ENCODE assay signal across 15 cellular contexts in genomic region chr15:39139431-39140059, GRCh38.
DNase-seq lines count a peak whose midpoint lies in the region; ATAC-seq, FAIRE-seq and TF ChIP-seq lines count a peak whose summit lies in the region.
"Had no signal": no experiment of that assay in that cellular context is flagged by ENCODE, and none has a peak within 500 bp of the region (broad histone marks: within the 10 kb centered on the region; RNA-seq: fewer than 3 reads in every experiment).

No MANE protein-coding gene starts in this region.

- no peak overlapping the region for H3K23ac ChIP-seq in trophoblast cell (ENCODE audit: low read length)

- H3K4me3 ChIP-seq in astrocyte (ENCODE audit: insufficient read depth, low read depth, low read length) (no peak overlapping the region), trophoblast cell (ENCODE audit: low read depth, low read length) (no peak overlapping the region)
- H3K4me3 ChIP-seq: dorsolateral prefrontal cortex, SK-N-MC had no signal

- peak overlapping the region; percentile 84 for H2BK5ac ChIP-seq in trophoblast cell (ENCODE audit: low read depth, low read length, poor library complexity)

- no peaks in the 10 kb centered on the region for H3K36me3 ChIP-seq in astrocyte (ENCODE audit: insufficient read depth, low read length)
- H3K36me3 ChIP-seq in trophoblast cell (ENCODE audit: control insufficient read depth in 1 of 2, insufficient read depth in 2 of 2, low read length in 2 of 2), result no peaks in the 10 kb centered on the region

- FAIRE-seq in astrocyte (lab: Jason Lieb, UNC), result no peak

- no CpG with 5 or more reads among the region's 2 CpGs for WGBS in trophoblast cell (ENCODE audit: extremely low coverage, insufficient coverage, insufficient read length)

- no peak overlapping the region for H4K8ac ChIP-seq in trophoblast cell (ENCODE audit: low read depth, low read length)

- ATAC-seq in HG02885 (IDR thresholded peaks at IDR 0.05; ENCODE audit: poor library complexity, unreplicated experiment) (peak; percentile 13), GM19324 (IDR thresholded peaks at IDR 0.05; ENCODE audit: low FRiP score, unreplicated experiment) (no peak)
- no peak for ATAC-seq in activated T-cell treated with anti-CD3 and anti-CD28 coated beads, Interleukin-2, amount 50 U/mL, for 4 hours
- ATAC-seq: naive thymus-derived CD8-positive, alpha-beta T cell had no signal

- peak overlapping the region; percentile 54 for H2BK120ac ChIP-seq in trophoblast cell (ENCODE audit: insufficient read depth, low read length, poor library complexity)

- H4K20me1 ChIP-seq in astrocyte (ENCODE audit: insufficient read depth, low read length), result no peaks in the 10 kb centered on the region

- H2AFZ ChIP-seq in astrocyte (ENCODE audit: low read depth, low read length) (no peak overlapping the region), trophoblast cell (ENCODE audit: insufficient read depth, low read length, poor library complexity) (no peak overlapping the region)

- H4K12ac ChIP-seq in trophoblast cell (ENCODE audit: low read depth, low read length), result no peak overlapping the region

- peaks cover 10% of the 10 kb centered on the region for H3K36me3 Mint-ChIP-seq in T-helper 1 cell treated with Interleukin-12 subunit alpha and Interleukin-12 subunit beta and Interleukin-4 antibody, amounts not matched to agents 30 μg/mL and 1 μg/mL, for 36 hours (ENCODE audit: low read depth)
- H3K36me3 Mint-ChIP-seq in astrocyte (ENCODE audit: low read depth, unreplicated experiment), result no peaks in the 10 kb centered on the region
- H3K36me3 Mint-ChIP-seq in activated T-cell treated with anti-CD3 and anti-CD28 coated beads, Interleukin-2, amount 50 U/mL, for 4 hours (ENCODE audit: insufficient read depth), result no peaks in the 10 kb centered on the region
- H3K36me3 Mint-ChIP-seq: CD4-positive, CD25-positive, alpha-beta regulatory T cell; naive thymus-derived CD8-positive, alpha-beta T cell had no signal

- H3K4ac ChIP-seq in trophoblast cell (ENCODE audit: low read depth, low read length), result no peak overlapping the region

- H3K27ac Mint-ChIP-seq in T-helper 1 cell treated with Interleukin-12 subunit alpha and Interleukin-12 subunit beta and Interleukin-4 antibody, amounts not matched to agents 30 μg/mL and 1 μg/mL, for 36 hours, result peak overlapping the region; percentile 67
- peak overlapping the region; percentile 94 for H3K27ac Mint-ChIP-seq in astrocyte (ENCODE audit: unreplicated experiment)
- H3K27ac Mint-ChIP-seq: CD4-positive, CD25-positive, alpha-beta regulatory T cell; naive thymus-derived CD8-positive, alpha-beta T cell had no signal

- no peak for DNase-seq in T-helper 1 cell
- no peak for DNase-seq in astrocyte (ENCODE audit: low read depth)
- peak; percentile 51 to 80 for DNase-seq in trophoblast cell
- DNase-seq in activated T-cell treated with anti-CD3 and anti-CD28 coated beads, Interleukin-2, amount 50 U/mL, for 4 hours, result no peak
- DNase-seq in NCI-H1694 (lab: John Stamatoyannopoulos, UW), result no peak
- DNase-seq: 8988T; CD4-positive, CD25-positive, alpha-beta regulatory T cell; DND-41; dorsolateral prefrontal cortex; naive thymus-derived CD8-positive, alpha-beta T cell; NK-92 treated with Interleukin-12 subunit alpha and Interleukin-12 subunit beta, amount 100 ng/mL, for 24 hours had no signal

- H3K9me3 ChIP-seq in astrocyte (ENCODE audit: insufficient read depth, low read depth, low read length) (no peaks in the 10 kb centered on the region), trophoblast cell (ENCODE audit: insufficient read depth, low read depth, low read length) (no peaks in the 10 kb centered on the region)

- no peak overlapping the region for H3K4me3 Mint-ChIP-seq in T-helper 1 cell treated with Interleukin-12 subunit alpha and Interleukin-12 subunit beta and Interleukin-4 antibody, amounts not matched to agents 30 μg/mL and 1 μg/mL, for 36 hours
- peak overlapping the region; percentile 36 for H3K4me3 Mint-ChIP-seq in astrocyte (ENCODE audit: unreplicated experiment)
- no peak overlapping the region for H3K4me3 Mint-ChIP-seq in activated T-cell treated with anti-CD3 and anti-CD28 coated beads, Interleukin-2, amount 50 U/mL, for 4 hours
- H3K4me3 Mint-ChIP-seq: CD4-positive, CD25-positive, alpha-beta regulatory T cell; naive thymus-derived CD8-positive, alpha-beta T cell had no signal

- H2BK12ac ChIP-seq in trophoblast cell (ENCODE audit: low read length), result peak overlapping the region; percentile 61

- no peak overlapping the region for H2AK5ac ChIP-seq in trophoblast cell (ENCODE audit: low read length)

- no peak overlapping the region for H3K14ac ChIP-seq in trophoblast cell (ENCODE audit: low read length)

- H3K27me3 Mint-ChIP-seq in T-helper 1 cell treated with Interleukin-12 subunit alpha and Interleukin-12 subunit beta and Interleukin-4 antibody, amounts not matched to agents 30 μg/mL and 1 μg/mL, for 36 hours (ENCODE audit: low read depth), result no peaks in the 10 kb centered on the region
- no peaks in the 10 kb centered on the region for H3K27me3 Mint-ChIP-seq in astrocyte (ENCODE audit: low read depth, unreplicated experiment)
- H3K27me3 Mint-ChIP-seq in activated T-cell treated with anti-CD3 and anti-CD28 coated beads, Interleukin-2, amount 50 U/mL, for 4 hours (ENCODE audit: low read depth), result peaks cover 9% of the 10 kb centered on the region

- H3K79me2 ChIP-seq in astrocyte (ENCODE audit: insufficient read depth, low read length) (no peaks in the 10 kb centered on the region), trophoblast cell (ENCODE audit: control insufficient read depth, insufficient read depth, low read length, poor library complexity) (peaks cover 2% of the 10 kb centered on the region)

- peak overlapping the region; percentile 70 for H3K9ac ChIP-seq in astrocyte (ENCODE audit: low read length)
- H3K9ac ChIP-seq in trophoblast cell (ENCODE audit: low read length), result no peak overlapping the region

- H3K79me1 ChIP-seq in trophoblast cell (ENCODE audit: low read length), result peaks cover 23% of the 10 kb centered on the region

- H3K4me1 Mint-ChIP-seq in T-helper 1 cell treated with Interleukin-12 subunit alpha and Interleukin-12 subunit beta and Interleukin-4 antibody, amounts not matched to agents 30 μg/mL and 1 μg/mL, for 36 hours (ENCODE audit: low read depth), result peaks cover 21% of the 10 kb centered on the region
- H3K4me1 Mint-ChIP-seq in astrocyte (ENCODE audit: low read depth, unreplicated experiment), result peaks cover 53% of the 10 kb centered on the region
- peaks cover 2% of the 10 kb centered on the region for H3K4me1 Mint-ChIP-seq in activated T-cell treated with anti-CD3 and anti-CD28 coated beads, Interleukin-2, amount 50 U/mL, for 4 hours (ENCODE audit: low read depth)
- H3K4me1 Mint-ChIP-seq: CD4-positive, CD25-positive, alpha-beta regulatory T cell; naive thymus-derived CD8-positive, alpha-beta T cell had no signal

- no peak overlapping the region for H3K18ac ChIP-seq in trophoblast cell (ENCODE audit: low read length)

- H3K27ac ChIP-seq in astrocyte (ENCODE audit: low read depth, low read length), result peak overlapping the region; percentile 92
- H3K27ac ChIP-seq in trophoblast cell (ENCODE audit: low read depth, low read length), result peak overlapping the region; percentile 86
- H3K27ac ChIP-seq: dorsolateral prefrontal cortex, SK-N-MC had no signal

- H3K4me2 ChIP-seq in astrocyte (ENCODE audit: low read length), result peak overlapping the region; percentile 71
- H3K4me2 ChIP-seq in trophoblast cell (ENCODE audit: low read length), result peak overlapping the region; percentile 12

- H4K91ac ChIP-seq in trophoblast cell (ENCODE audit: low read depth, low read length), result peak overlapping the region; percentile 33

- peaks cover 6% of the 10 kb centered on the region for H3K9me3 Mint-ChIP-seq in T-helper 1 cell treated with Interleukin-12 subunit alpha and Interleukin-12 subunit beta and Interleukin-4 antibody, amounts not matched to agents 30 μg/mL and 1 μg/mL, for 36 hours
- H3K9me3 Mint-ChIP-seq in astrocyte (ENCODE audit: unreplicated experiment), result no peaks in the 10 kb centered on the region
- H3K9me3 Mint-ChIP-seq in activated T-cell treated with anti-CD3 and anti-CD28 coated beads, Interleukin-2, amount 50 U/mL, for 4 hours, result no peaks in the 10 kb centered on the region
- H3K9me3 Mint-ChIP-seq: naive thymus-derived CD8-positive, alpha-beta T cell had no signal

- H3K27me3 ChIP-seq in astrocyte (ENCODE audit: insufficient read depth, low read length) (no peaks in the 10 kb centered on the region), trophoblast cell (ENCODE audit: insufficient read depth, low read length) (no peaks in the 10 kb centered on the region)

- TF ChIP-seq CTCF in astrocyte (IDR thresholded peaks at IDR 0.05; ENCODE audit: insufficient read depth, low read depth, low read length), result no peak

- H3K4me1 ChIP-seq in astrocyte (ENCODE audit: insufficient read depth, low read length) (peaks cover 25% of the 10 kb centered on the region), trophoblast cell (ENCODE audit: control insufficient read depth in 1 of 2, insufficient read depth in 2 of 2, low read length in 2 of 2) (peaks cover 7 to 12% of the 10 kb centered on the region in 2 experiments)

Comparison
In these comparisons a context has a peak if more than half of its experiments do, and no peak if none do; other contexts are left out.
1. DNase-seq: peak in trophoblast cell (2 of 2); none in T-helper 1 cell (0 of 5), astrocyte (single experiment), activated T-cell treated with anti-CD3 and anti-CD28 coated beads, Interleukin-2, amount 50 U/mL, for 4 hours (single experiment) and NCI-H1694 (single experiment).